Comparison of ENCODE assay signal across 29 cellular contexts in the genomic region with DNA sequence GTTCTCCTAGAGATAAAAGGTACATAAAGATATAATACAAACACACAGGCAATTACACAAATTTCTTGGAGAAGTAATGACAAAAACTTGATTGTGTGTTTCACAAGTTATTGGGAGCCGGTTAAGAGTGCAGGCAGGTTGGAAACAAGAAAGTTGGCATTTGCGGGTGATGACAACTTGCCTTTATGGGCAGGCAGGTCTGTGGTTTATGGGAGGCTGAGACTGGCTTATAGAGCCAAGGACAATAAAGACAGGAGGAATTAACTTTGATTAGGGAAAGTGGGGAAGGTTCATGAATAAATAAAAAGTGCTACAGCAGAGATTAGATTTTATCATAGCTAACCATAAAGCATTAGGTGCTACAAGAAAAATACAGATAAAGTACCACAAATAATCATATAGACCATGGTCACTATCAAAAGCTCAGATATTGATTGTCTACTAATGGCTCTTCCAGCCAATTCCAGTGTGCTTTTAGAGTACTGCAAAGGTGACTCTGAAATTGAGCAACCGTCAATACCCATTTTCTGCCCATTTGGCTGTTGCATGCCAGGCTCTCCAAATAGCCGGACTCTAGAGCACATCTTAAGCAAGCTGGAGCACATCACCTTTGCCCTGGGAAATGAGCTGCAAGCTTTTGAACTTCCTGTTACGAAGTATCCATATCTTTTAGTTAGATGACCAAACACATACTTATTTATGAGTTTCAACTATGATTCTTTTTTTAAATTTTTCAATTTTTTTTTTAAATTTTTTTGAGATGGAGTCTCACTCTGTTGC. TPM values are rescaled to one million over a fixed set of nuclear protein-coding genes. Genes with fewer than 3 reads are reported as not detected.
A peak's percentile ranks its signal among the peaks of the same experiment; 100 is the strongest.
DNase-seq lines count a peak whose midpoint lies in the region; ATAC-seq, FAIRE-seq and TF ChIP-seq lines count a peak whose summit lies in the region.
"Had no signal": no experiment of that assay in that cellular context is flagged by ENCODE, and none has a peak within 500 bp of the region (broad histone marks: within the 10 kb centered on the region; RNA-seq: fewer than 3 reads in every experiment).

No MANE protein-coding gene starts in this region.

- intact Hi-C loops in right lobe of liver (cut with DNase I): no loop called here

- no peaks in the 10 kb centered on the region for H3K36me3 ChIP-seq in right lobe of liver
- H3K36me3 ChIP-seq: neutrophil, upper lobe of left lung, WERI-Rb-1 had no signal

- FAIRE-seq in D721Med (lab: Jason Lieb, UNC): no peak
- FAIRE-seq: endometrium, K562 had no signal

- no peak overlapping the region for H3K4me3 Mint-ChIP-seq in activated T-cell treated with anti-CD3 and anti-CD28 coated beads, Interleukin-2, amount 50 U/mL, for 72 hours
- no peak overlapping the region for H3K4me3 Mint-ChIP-seq in chondrocyte (ENCODE audit: unreplicated experiment)
- H3K4me3 Mint-ChIP-seq in stimulated activated memory B cell treated with anti-CD40 and anti-IgM and Interleukin-4, amounts not matched to agents 10 μg/mL and 1 μg/mL and 100 μg/mL, for 72 hours: no peak overlapping the region
- H3K4me3 Mint-ChIP-seq: activated naive CD8-positive, alpha-beta T cell treated with anti-CD3 and anti-CD28 coated beads, Interleukin-2, amount 50 U/mL, for 24 hours; activated T-cell treated with anti-CD3 and anti-CD28 coated beads, Interleukin-2, amount 50 U/mL, for 24 hours had no signal

- H3K4me1 ChIP-seq in right lobe of liver: peaks cover 0 to 12% (median 4%) of the 10 kb centered on the region in 4 donors
- H3K4me1 ChIP-seq: gastrocnemius medialis, SJCRH30 had no signal

- H3K27me3 Mint-ChIP-seq in activated T-cell treated with anti-CD3 and anti-CD28 coated beads, Interleukin-2, amount 50 U/mL, for 72 hours (ENCODE audit: low read depth): no peaks in the 10 kb centered on the region
- H3K27me3 Mint-ChIP-seq in chondrocyte (ENCODE audit: low read depth): no peaks in the 10 kb centered on the region
- H3K27me3 Mint-ChIP-seq in stimulated activated memory B cell treated with anti-CD40 and anti-IgM and Interleukin-4, amounts not matched to agents 10 μg/mL and 1 μg/mL and 100 μg/mL, for 72 hours: no peaks in the 10 kb centered on the region
- H3K27me3 Mint-ChIP-seq: activated naive CD8-positive, alpha-beta T cell treated with anti-CD3 and anti-CD28 coated beads, Interleukin-2, amount 50 U/mL, for 24 hours; activated T-cell treated with anti-CD3 and anti-CD28 coated beads, Interleukin-2, amount 50 U/mL, for 24 hours had no signal

- no peaks in the 10 kb centered on the region for H3K9me3 Mint-ChIP-seq in activated T-cell treated with anti-CD3 and anti-CD28 coated beads, Interleukin-2, amount 50 U/mL, for 72 hours
- no peaks in the 10 kb centered on the region for H3K9me3 Mint-ChIP-seq in chondrocyte (ENCODE audit: low read depth)
- H3K9me3 Mint-ChIP-seq in stimulated activated memory B cell treated with anti-CD40 and anti-IgM and Interleukin-4, amounts not matched to agents 10 μg/mL and 1 μg/mL and 100 μg/mL, for 72 hours: no peaks in the 10 kb centered on the region
- H3K9me3 Mint-ChIP-seq: activated naive CD8-positive, alpha-beta T cell treated with anti-CD3 and anti-CD28 coated beads, Interleukin-2, amount 50 U/mL, for 24 hours; activated T-cell treated with anti-CD3 and anti-CD28 coated beads, Interleukin-2, amount 50 U/mL, for 24 hours had no signal

- no peaks in the 10 kb centered on the region for H3K9me3 ChIP-seq in right lobe of liver
- H3K9me3 ChIP-seq: gastrocnemius medialis, neutrophil, SJCRH30, upper lobe of left lung had no signal

- no peak overlapping the region for H3K4me3 ChIP-seq in right lobe of liver
- H3K4me3 ChIP-seq: gastrocnemius medialis, GM23248, K562, SJCRH30, upper lobe of left lung had no signal

- no peak for DNase-seq in activated T-cell treated with anti-CD3 and anti-CD28 coated beads, Interleukin-2, amount 50 U/mL, for 72 hours
- DNase-seq in activated T-cell treated with anti-CD3 and anti-CD28 coated beads for 4 hours: no peak
- DNase-seq in chondrocyte (ENCODE audit: low spot score): no peak
- peak; percentile 23 to 71 (median 58) for DNase-seq in right lobe of liver
- DNase-seq in NCI-H69 (lab: John Stamatoyannopoulos, UW): no peak
- no peak for DNase-seq in A172 (ENCODE audit: low spot score)
- no peak for DNase-seq in D721Med (ENCODE audit: insufficient read length, low spot score)
- DNase-seq: 8988T; activated CD4-positive, alpha-beta T cell treated with anti-CD3 and anti-CD28 coated beads, Interleukin-2, amount 50 U/mL, for 1 hour; activated gamma-delta T cell treated with Interleukin-2 at 50 U/mL for 16 hours; activated naive CD8-positive, alpha-beta T cell treated with anti-CD3 and anti-CD28 coated beads, Interleukin-2, amount 50 U/mL, for 24 hours; activated T-cell treated with anti-CD3 and anti-CD28 coated beads, Interleukin-2, amount 50 U/mL, for 24 hours; caudate nucleus; gastrocnemius medialis; GM23248; kidney glomerular epithelial cell; mammary epithelial cell; NCI-H1092 treated with DMSO at 0.1 percent for 48 hours; NCI-H1694 treated with DMSO at 0.1 percent for 48 hours; posterior cingulate gyrus; right cardiac atrium; SJCRH30; stimulated activated CD4-positive, alpha-beta T cell treated with anti-CD3 and anti-CD28 coated beads, Interleukin-2, amount 100 ng/mL, for 48 hours; WERI-Rb-1 had no signal

- H3K4me1 Mint-ChIP-seq in activated T-cell treated with anti-CD3 and anti-CD28 coated beads, Interleukin-2, amount 50 U/mL, for 72 hours (ENCODE audit: low read depth): peaks cover 9% of the 10 kb centered on the region
- H3K4me1 Mint-ChIP-seq in chondrocyte (ENCODE audit: low read depth): peaks cover 4% of the 10 kb centered on the region
- H3K4me1 Mint-ChIP-seq in stimulated activated memory B cell treated with anti-CD40 and anti-IgM and Interleukin-4, amounts not matched to agents 10 μg/mL and 1 μg/mL and 100 μg/mL, for 72 hours: peaks cover 29% of the 10 kb centered on the region

- peak overlapping the region; percentile 94 for H3K27ac Mint-ChIP-seq in activated T-cell treated with anti-CD3 and anti-CD28 coated beads, Interleukin-2, amount 50 U/mL, for 72 hours
- H3K27ac Mint-ChIP-seq in chondrocyte (ENCODE audit: unreplicated experiment): peak overlapping the region; percentile 3
- H3K27ac Mint-ChIP-seq in stimulated activated memory B cell treated with anti-CD40 and anti-IgM and Interleukin-4, amounts not matched to agents 10 μg/mL and 1 μg/mL and 100 μg/mL, for 72 hours: peak overlapping the region; percentile 52
- H3K27ac Mint-ChIP-seq: activated naive CD8-positive, alpha-beta T cell treated with anti-CD3 and anti-CD28 coated beads, Interleukin-2, amount 50 U/mL, for 24 hours; activated T-cell treated with anti-CD3 and anti-CD28 coated beads, Interleukin-2, amount 50 U/mL, for 24 hours had no signal

- H3K36me3 Mint-ChIP-seq in activated T-cell treated with anti-CD3 and anti-CD28 coated beads, Interleukin-2, amount 50 U/mL, for 72 hours (ENCODE audit: insufficient read depth in 2 of 2): peaks cover 0 to 2% of the 10 kb centered on the region in 2 donors
- H3K36me3 Mint-ChIP-seq in chondrocyte (ENCODE audit: low read depth): peaks cover 2% of the 10 kb centered on the region
- peaks cover 39% of the 10 kb centered on the region for H3K36me3 Mint-ChIP-seq in stimulated activated memory B cell treated with anti-CD40 and anti-IgM and Interleukin-4, amounts not matched to agents 10 μg/mL and 1 μg/mL and 100 μg/mL, for 72 hours

- TF ChIP-seq CTCF in chondrocyte (IDR thresholded peaks at IDR 0.05): no peak
- no peak for TF ChIP-seq CTCF in right lobe of liver (IDR thresholded peaks at IDR 0.05)
- no peak for TF ChIP-seq CTCF in D721Med (IDR thresholded peaks at IDR 0.05; ENCODE audit: insufficient read depth, missing control alignments)

- WGBS in right lobe of liver (ENCODE audit: insufficient coverage, low coverage, low lambda C conversion rate, missing lambda C conversion rate): 54% methylated on average over 5 of the region's 5 CpGs

- ATAC-seq in activated T-cell treated with anti-CD3 and anti-CD28 coated beads, Interleukin-2, amount 50 U/mL, for 72 hours (replicated peaks in 1 of 2): no peak
- peak; percentile 89 to 97 (median 94) for ATAC-seq in right lobe of liver
- ATAC-seq in stimulated activated memory B cell treated with anti-CD40 and anti-IgM and Interleukin-4, amounts not matched to agents 10 μg/mL and 1 μg/mL and 100 μg/mL, for 72 hours: no peak
- ATAC-seq: activated naive CD8-positive, alpha-beta T cell treated with anti-CD3 and anti-CD28 coated beads, Interleukin-2, amount 50 U/mL, for 24 hours; gastrocnemius medialis; K562; right cardiac atrium had no signal

- no peaks in the 10 kb centered on the region for H3K27me3 ChIP-seq in right lobe of liver
- H3K27me3 ChIP-seq: gastrocnemius medialis, neutrophil, SJCRH30, upper lobe of left lung had no signal

- no peak overlapping the region for H3K27ac ChIP-seq in right lobe of liver
- H3K27ac ChIP-seq: gastrocnemius medialis, GM23248, neutrophil, SJCRH30, upper lobe of left lung, WERI-Rb-1 had no signal

- no peak for TF ChIP-seq POLR2A in right lobe of liver (IDR thresholded peaks at IDR 0.05)

RNA-seq across cellular contexts. Expression of a gene that starts 33.9 kb away (rescaled TPM):
- total RNA-seq in activated T-cell treated with anti-CD3 and anti-CD28 coated beads, Interleukin-2, amount 50 U/mL, for 72 hours: 10 to 100 TPM; 48.0 to 51.7 TPM
- total RNA-seq in chondrocyte: 10.9 to 12.3 TPM (median 12.2 TPM) in 3 replicates
- 10 to 100 TPM in 1 of 6 experiments, 1 to 10 TPM in 5; 3.8 to 10.2 (median 4.5) TPM for total RNA-seq in right lobe of liver
- total RNA-seq in A172 (2014; rRNA removed; shearing (Covaris generic)): 12.1 and 18.3 TPM in 2 replicates

Comparison
In these comparisons a context has a peak if more than half of its experiments do, and no peak if none do; other contexts are left out.
1. ATAC-seq: peak in right lobe of liver (4 of 4); none in activated T-cell treated with anti-CD3 and anti-CD28 coated beads, Interleukin-2, amount 50 U/mL, for 72 hours (0 of 2) and stimulated activated memory B cell treated with anti-CD40 and anti-IgM and Interleukin-4, amounts not matched to agents 10 μg/mL and 1 μg/mL and 100 μg/mL, for 72 hours (single experiment).
2. DNase-seq: peak in right lobe of liver (3 of 3); none in activated T-cell treated with anti-CD3 and anti-CD28 coated beads, Interleukin-2, amount 50 U/mL, for 72 hours (0 of 2), activated T-cell treated with anti-CD3 and anti-CD28 coated beads for 4 hours (single experiment), chondrocyte (single experiment), NCI-H69 (single experiment), A172 (single experiment) and D721Med (single experiment).
3. H3K27ac Mint-ChIP-seq: peak in every context shown above with its lines; median percentile 94 in activated T-cell treated with anti-CD3 and anti-CD28 coated beads, Interleukin-2, amount 50 U/mL, for 72 hours; 52 in stimulated activated memory B cell treated with anti-CD40 and anti-IgM and Interleukin-4, amounts not matched to agents 10 μg/mL and 1 μg/mL and 100 μg/mL, for 72 hours; 3 in chondrocyte.